ENCODE assay signal across 1 cellular context in the genomic region with DNA sequence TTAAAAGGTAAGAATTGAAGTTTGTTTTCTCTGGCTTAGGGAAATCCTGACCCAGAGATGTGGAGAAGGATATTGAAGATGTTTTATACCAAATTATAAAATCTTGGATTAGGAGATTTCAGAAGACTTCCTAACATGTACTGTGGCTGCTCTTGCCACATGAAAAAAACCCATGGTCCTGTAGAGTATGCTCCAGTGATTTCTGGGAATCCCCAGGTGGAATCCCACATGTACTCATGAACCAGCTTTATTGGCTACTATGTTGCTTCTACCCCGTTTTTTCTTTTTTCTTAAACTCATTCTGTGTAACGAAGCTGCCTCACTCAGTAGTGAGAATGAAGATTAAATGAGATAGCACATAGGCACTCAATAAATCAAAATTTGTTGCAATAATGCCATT.
TF ChIP-seq lines count a peak whose summit lies in the region.

No MANE protein-coding gene starts in this region.

TF ChIP-seq in GM12878, 131 proteins besides CTCF, POLR2A, EP300 and RAD21 (continues in another document):
- TF ChIP-seq RB1 (IDR thresholded peaks at IDR 0.05; ENCODE audit: borderline replicate concordance) (no peak), MTA3 (IDR thresholded peaks at IDR 0.05; ENCODE audit: borderline replicate concordance, low read length) (0 out of 2 replicates have a peak, but pooled peaks have one; percentile 8), SMAD1 (IDR thresholded peaks at IDR 0.05; ENCODE audit: low read depth, partially characterized antibody) (no peak), TAF1 (IDR thresholded peaks at IDR 0.05; ENCODE audit: borderline replicate concordance, low read depth, low read length) (0 out of 2 replicates have a peak, but pooled peaks have one; percentile 8), ETV6 (conservative IDR thresholded peaks at IDR 0.05 in 1 of 2, IDR thresholded peaks at IDR 0.05 in 1 of 2; ENCODE audit: borderline replicate concordance in 1 of 2, low read depth in 1 of 2) (no peak), FOS (IDR thresholded peaks at IDR 0.05; ENCODE audit: borderline replicate concordance, extremely low read depth, insufficient read length) (no peak), ZNF384 (IDR thresholded peaks at IDR 0.05; ENCODE audit: borderline replicate concordance, low read depth, low read length) (0 out of 2 replicates have a peak, but pooled peaks have one; percentile 29), BMI1 (IDR thresholded peaks at IDR 0.05; ENCODE audit: borderline replicate concordance) (0 out of 2 replicates have a peak, but pooled peaks have one; percentile 10), SMAD5 (IDR thresholded peaks at IDR 0.05; ENCODE audit: low read depth) (no peak), RUNX3 (IDR thresholded peaks at IDR 0.05; ENCODE audit: low read length) (peak; percentile 76), CHD4 (IDR thresholded peaks at IDR 0.05) (no peak), IRF4 (IDR thresholded peaks at IDR 0.05; ENCODE audit: low read depth, low read length) (no peak), HCFC1 (IDR thresholded peaks at IDR 0.05; ENCODE audit: low read length) (no peak), SREBF2 (IDR thresholded peaks at IDR 0.05; ENCODE audit: low read length) (no peak), SIX5 (IDR thresholded peaks at IDR 0.05; ENCODE audit: low read depth, low read length, severe bottlenecking) (no peak), NRF1 (conservative IDR thresholded peaks at IDR 0.05; ENCODE audit: low read depth, low read length) (no peak), RCOR1 (conservative IDR thresholded peaks at IDR 0.05; ENCODE audit: low read depth, low read length) (no peak), POLR2AphosphoS2 (IDR thresholded peaks at IDR 0.05; ENCODE audit: low read depth, low read length) (no peak), ZNF217 (IDR thresholded peaks at IDR 0.05) (0 out of 2 replicates have a peak, but pooled peaks have one; percentile 27), GATAD2B (conservative IDR thresholded peaks at IDR 0.05; ENCODE audit: low read depth) (no peak), ZZZ3 (IDR thresholded peaks at IDR 0.05; ENCODE audit: control insufficient read depth, insufficient read length, low read depth) (no peak), SPI1 (IDR thresholded peaks at IDR 0.05; ENCODE audit: borderline replicate concordance, insufficient read depth, low read depth, low read length) (no peak), EED (IDR thresholded peaks at IDR 0.05; ENCODE audit: low read depth) (no peak), FOXM1 (IDR thresholded peaks at IDR 0.05; ENCODE audit: low read depth, low read length) (peak; percentile 63; the same call in 1 of the 2 replicates), ZNF274 (IDR thresholded peaks at IDR 0.05; ENCODE audit: insufficient read depth, insufficient read length) (no peak), ESRRA (IDR thresholded peaks at IDR 0.05; ENCODE audit: low read length) (no peak), HDAC6 (IDR thresholded peaks at IDR 0.05; ENCODE audit: unreplicated experiment) (no peak), YBX1 (IDR thresholded peaks at IDR 0.05) (no peak), NFXL1 (IDR thresholded peaks at IDR 0.05; ENCODE audit: borderline replicate concordance) (no peak), NR2F1 (conservative IDR thresholded peaks at IDR 0.05) (0 out of 2 replicates have a peak, but pooled peaks have one; percentile 14)
- TF ChIP-seq, protein P1, sequence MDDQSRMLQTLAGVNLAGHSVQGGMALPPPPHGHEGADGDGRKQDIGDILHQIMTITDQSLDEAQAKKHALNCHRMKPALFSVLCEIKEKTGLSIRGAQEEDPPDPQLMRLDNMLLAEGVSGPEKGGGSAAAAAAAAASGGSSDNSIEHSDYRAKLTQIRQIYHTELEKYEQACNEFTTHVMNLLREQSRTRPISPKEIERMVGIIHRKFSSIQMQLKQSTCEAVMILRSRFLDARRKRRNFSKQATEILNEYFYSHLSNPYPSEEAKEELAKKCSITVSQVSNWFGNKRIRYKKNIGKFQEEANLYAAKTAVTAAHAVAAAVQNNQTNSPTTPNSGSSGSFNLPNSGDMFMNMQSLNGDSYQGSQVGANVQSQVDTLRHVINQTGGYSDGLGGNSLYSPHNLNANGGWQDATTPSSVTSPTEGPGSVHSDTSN (IDR thresholded peaks at IDR 0.05; ENCODE audit: insufficient replicate concordance, low read depth, low read length) = no peak
- TF ChIP-seq, protein P2, sequence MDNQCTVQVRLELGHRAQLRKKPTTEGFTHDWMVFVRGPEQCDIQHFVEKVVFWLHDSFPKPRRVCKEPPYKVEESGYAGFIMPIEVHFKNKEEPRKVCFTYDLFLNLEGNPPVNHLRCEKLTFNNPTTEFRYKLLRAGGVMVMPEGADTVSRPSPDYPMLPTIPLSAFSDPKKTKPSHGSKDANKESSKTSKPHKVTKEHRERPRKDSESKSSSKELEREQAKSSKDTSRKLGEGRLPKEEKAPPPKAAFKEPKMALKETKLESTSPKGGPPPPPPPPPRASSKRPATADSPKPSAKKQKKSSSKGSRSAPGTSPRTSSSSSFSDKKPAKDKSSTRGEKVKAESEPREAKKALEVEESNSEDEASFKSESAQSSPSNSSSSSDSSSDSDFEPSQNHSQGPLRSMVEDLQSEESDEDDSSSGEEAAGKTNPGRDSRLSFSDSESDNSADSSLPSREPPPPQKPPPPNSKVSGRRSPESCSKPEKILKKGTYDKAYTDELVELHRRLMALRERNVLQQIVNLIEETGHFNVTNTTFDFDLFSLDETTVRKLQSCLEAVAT (IDR thresholded peaks at IDR 0.05) = no peak
- TF ChIP-seq, protein P3, sequence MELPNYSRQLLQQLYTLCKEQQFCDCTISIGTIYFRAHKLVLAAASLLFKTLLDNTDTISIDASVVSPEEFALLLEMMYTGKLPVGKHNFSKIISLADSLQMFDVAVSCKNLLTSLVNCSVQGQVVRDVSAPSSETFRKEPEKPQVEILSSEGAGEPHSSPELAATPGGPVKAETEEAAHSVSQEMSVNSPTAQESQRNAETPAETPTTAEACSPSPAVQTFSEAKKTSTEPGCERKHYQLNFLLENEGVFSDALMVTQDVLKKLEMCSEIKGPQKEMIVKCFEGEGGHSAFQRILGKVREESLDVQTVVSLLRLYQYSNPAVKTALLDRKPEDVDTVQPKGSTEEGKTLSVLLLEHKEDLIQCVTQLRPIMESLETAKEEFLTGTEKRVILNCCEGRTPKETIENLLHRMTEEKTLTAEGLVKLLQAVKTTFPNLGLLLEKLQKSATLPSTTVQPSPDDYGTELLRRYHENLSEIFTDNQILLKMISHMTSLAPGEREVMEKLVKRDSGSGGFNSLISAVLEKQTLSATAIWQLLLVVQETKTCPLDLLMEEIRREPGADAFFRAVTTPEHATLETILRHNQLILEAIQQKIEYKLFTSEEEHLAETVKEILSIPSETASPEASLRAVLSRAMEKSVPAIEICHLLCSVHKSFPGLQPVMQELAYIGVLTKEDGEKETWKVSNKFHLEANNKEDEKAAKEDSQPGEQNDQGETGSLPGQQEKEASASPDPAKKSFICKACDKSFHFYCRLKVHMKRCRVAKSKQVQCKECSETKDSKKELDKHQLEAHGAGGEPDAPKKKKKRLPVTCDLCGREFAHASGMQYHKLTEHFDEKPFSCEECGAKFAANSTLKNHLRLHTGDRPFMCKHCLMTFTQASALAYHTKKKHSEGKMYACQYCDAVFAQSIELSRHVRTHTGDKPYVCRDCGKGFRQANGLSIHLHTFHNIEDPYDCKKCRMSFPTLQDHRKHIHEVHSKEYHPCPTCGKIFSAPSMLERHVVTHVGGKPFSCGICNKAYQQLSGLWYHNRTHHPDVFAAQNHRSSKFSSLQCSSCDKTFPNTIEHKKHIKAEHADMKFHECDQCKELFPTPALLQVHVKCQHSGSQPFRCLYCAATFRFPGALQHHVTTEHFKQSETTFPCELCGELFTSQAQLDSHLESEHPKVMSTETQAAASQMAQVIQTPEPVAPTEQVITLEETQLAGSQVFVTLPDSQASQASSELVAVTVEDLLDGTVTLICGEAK (IDR thresholded peaks at IDR 0.05; ENCODE audit: borderline replicate concordance) = peak; percentile 49; the same call in 1 of the 2 replicates
- TF ChIP-seq, protein P4, sequence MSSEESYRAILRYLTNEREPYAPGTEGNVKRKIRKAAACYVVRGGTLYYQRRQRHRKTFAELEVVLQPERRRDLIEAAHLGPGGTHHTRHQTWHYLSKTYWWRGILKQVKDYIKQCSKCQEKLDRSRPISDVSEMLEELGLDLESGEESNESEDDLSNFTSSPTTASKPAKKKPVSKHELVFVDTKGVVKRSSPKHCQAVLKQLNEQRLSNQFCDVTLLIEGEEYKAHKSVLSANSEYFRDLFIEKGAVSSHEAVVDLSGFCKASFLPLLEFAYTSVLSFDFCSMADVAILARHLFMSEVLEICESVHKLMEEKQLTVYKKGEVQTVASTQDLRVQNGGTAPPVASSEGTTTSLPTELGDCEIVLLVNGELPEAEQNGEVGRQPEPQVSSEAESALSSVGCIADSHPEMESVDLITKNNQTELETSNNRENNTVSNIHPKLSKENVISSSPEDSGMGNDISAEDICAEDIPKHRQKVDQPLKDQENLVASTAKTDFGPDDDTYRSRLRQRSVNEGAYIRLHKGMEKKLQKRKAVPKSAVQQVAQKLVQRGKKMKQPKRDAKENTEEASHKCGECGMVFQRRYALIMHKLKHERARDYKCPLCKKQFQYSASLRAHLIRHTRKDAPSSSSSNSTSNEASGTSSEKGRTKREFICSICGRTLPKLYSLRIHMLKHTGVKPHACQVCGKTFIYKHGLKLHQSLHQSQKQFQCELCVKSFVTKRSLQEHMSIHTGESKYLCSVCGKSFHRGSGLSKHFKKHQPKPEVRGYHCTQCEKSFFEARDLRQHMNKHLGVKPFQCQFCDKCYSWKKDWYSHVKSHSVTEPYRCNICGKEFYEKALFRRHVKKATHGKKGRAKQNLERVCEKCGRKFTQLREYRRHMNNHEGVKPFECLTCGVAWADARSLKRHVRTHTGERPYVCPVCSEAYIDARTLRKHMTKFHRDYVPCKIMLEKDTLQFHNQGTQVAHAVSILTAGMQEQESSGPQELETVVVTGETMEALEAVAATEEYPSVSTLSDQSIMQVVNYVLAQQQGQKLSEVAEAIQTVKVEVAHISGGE (CRISPR knock-in tag; IDR thresholded peaks at IDR 0.05) = no peak
- TF ChIP-seq, protein P5, sequence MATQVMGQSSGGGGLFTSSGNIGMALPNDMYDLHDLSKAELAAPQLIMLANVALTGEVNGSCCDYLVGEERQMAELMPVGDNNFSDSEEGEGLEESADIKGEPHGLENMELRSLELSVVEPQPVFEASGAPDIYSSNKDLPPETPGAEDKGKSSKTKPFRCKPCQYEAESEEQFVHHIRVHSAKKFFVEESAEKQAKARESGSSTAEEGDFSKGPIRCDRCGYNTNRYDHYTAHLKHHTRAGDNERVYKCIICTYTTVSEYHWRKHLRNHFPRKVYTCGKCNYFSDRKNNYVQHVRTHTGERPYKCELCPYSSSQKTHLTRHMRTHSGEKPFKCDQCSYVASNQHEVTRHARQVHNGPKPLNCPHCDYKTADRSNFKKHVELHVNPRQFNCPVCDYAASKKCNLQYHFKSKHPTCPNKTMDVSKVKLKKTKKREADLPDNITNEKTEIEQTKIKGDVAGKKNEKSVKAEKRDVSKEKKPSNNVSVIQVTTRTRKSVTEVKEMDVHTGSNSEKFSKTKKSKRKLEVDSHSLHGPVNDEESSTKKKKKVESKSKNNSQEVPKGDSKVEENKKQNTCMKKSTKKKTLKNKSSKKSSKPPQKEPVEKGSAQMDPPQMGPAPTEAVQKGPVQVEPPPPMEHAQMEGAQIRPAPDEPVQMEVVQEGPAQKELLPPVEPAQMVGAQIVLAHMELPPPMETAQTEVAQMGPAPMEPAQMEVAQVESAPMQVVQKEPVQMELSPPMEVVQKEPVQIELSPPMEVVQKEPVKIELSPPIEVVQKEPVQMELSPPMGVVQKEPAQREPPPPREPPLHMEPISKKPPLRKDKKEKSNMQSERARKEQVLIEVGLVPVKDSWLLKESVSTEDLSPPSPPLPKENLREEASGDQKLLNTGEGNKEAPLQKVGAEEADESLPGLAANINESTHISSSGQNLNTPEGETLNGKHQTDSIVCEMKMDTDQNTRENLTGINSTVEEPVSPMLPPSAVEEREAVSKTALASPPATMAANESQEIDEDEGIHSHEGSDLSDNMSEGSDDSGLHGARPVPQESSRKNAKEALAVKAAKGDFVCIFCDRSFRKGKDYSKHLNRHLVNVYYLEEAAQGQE (IDR thresholded peaks at IDR 0.05; ENCODE audit: low read depth, low read length) = no peak
- TF ChIP-seq, protein P6, sequence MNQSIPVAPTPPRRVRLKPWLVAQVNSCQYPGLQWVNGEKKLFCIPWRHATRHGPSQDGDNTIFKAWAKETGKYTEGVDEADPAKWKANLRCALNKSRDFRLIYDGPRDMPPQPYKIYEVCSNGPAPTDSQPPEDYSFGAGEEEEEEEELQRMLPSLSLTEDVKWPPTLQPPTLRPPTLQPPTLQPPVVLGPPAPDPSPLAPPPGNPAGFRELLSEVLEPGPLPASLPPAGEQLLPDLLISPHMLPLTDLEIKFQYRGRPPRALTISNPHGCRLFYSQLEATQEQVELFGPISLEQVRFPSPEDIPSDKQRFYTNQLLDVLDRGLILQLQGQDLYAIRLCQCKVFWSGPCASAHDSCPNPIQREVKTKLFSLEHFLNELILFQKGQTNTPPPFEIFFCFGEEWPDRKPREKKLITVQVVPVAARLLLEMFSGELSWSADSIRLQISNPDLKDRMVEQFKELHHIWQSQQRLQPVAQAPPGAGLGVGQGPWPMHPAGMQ (IDR thresholded peaks at IDR 0.05; ENCODE audit: borderline replicate concordance) = no peak
- TF ChIP-seq, protein P7, sequence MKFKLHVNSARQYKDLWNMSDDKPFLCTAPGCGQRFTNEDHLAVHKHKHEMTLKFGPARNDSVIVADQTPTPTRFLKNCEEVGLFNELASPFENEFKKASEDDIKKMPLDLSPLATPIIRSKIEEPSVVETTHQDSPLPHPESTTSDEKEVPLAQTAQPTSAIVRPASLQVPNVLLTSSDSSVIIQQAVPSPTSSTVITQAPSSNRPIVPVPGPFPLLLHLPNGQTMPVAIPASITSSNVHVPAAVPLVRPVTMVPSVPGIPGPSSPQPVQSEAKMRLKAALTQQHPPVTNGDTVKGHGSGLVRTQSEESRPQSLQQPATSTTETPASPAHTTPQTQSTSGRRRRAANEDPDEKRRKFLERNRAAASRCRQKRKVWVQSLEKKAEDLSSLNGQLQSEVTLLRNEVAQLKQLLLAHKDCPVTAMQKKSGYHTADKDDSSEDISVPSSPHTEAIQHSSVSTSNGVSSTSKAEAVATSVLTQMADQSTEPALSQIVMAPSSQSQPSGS (IDR thresholded peaks at IDR 0.05; ENCODE audit: low read length) = peak; percentile 67
- TF ChIP-seq, protein P8, sequence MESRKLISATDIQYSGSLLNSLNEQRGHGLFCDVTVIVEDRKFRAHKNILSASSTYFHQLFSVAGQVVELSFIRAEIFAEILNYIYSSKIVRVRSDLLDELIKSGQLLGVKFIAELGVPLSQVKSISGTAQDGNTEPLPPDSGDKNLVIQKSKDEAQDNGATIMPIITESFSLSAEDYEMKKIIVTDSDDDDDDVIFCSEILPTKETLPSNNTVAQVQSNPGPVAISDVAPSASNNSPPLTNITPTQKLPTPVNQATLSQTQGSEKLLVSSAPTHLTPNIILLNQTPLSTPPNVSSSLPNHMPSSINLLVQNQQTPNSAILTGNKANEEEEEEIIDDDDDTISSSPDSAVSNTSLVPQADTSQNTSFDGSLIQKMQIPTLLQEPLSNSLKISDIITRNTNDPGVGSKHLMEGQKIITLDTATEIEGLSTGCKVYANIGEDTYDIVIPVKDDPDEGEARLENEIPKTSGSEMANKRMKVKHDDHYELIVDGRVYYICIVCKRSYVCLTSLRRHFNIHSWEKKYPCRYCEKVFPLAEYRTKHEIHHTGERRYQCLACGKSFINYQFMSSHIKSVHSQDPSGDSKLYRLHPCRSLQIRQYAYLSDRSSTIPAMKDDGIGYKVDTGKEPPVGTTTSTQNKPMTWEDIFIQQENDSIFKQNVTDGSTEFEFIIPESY (IDR thresholded peaks at IDR 0.05) = no peak
